Comparison of ENCODE assay signal across 16 cellular contexts in genomic region chr3:49157289-49157688, GRCh38.
"Had no signal": no experiment of that assay in that cellular context is flagged by ENCODE, and none has a peak within 500 bp of the region (broad histone marks: within the 10 kb centered on the region; RNA-seq: fewer than 3 reads in every experiment).

No MANE protein-coding gene starts in this region.

- DNase-seq: effector memory CD8-positive, alpha-beta T cell; heart left ventricle; hippocampal formation; naive thymus-derived CD8-positive, alpha-beta T cell; sigmoid colon; stimulated activated CD4-positive, alpha-beta T cell treated with anti-CD3 and anti-CD28 coated beads, Interleukin-2, amount 100 ng/mL, for 24 hours; stimulated activated CD4-positive, alpha-beta T cell treated with anti-CD3 and anti-CD28 coated beads, Interleukin-4, amount 100 ng/mL, for 4 hours; stimulated activated naive B cell treated with anti-CD40 and anti-IgM and Interleukin-4, amounts not matched to agents 10 μg/mL and 1 μg/mL and 100 μg/mL, for 72 hours; stimulated activated naive CD8-positive, alpha-beta T cell treated with anti-CD3 and anti-CD28 coated beads, Interleukin-15, amount 100 ng/mL, for 72 hours; testis; upper lobe of right lung had no signal

- FAIRE-seq: frontal cortex had no signal

- H3K9me3 ChIP-seq: heart left ventricle, neutrophil, right atrium auricular region, sigmoid colon, testis, tibial nerve, upper lobe of right lung had no signal

- H3K27me3 ChIP-seq: heart left ventricle, neutrophil, right atrium auricular region, sigmoid colon, testis, tibial nerve, upper lobe of right lung had no signal

- H3K4me3 ChIP-seq: heart left ventricle, right atrium auricular region, sigmoid colon, skin epidermis, testis, tibial nerve, upper lobe of right lung had no signal

- H3K27ac ChIP-seq: heart left ventricle, neutrophil, right atrium auricular region, sigmoid colon, skin epidermis, testis, tibial nerve, upper lobe of right lung had no signal

- H3K4me1 ChIP-seq: heart left ventricle, right atrium auricular region, sigmoid colon, testis, upper lobe of right lung had no signal

- H3K36me3 ChIP-seq: right atrium auricular region, sigmoid colon, upper lobe of right lung had no signal
